ENCODE assay signal across 11 cellular contexts in genomic region chr11:10581481-10582019, GRCh38. TPM values are rescaled to one million over a fixed set of nuclear protein-coding genes. Genes with fewer than 3 reads are reported as not detected.
A peak's percentile ranks its signal among the peaks of the same experiment; 100 is the strongest.
DNase-seq lines count a peak whose midpoint lies in the region; ATAC-seq and TF ChIP-seq lines count a peak whose summit lies in the region.
"Had no signal": no experiment of that assay in that cellular context is flagged by ENCODE, and none has a peak within 500 bp of the region (broad histone marks: within the 10 kb centered on the region; RNA-seq: fewer than 3 reads in every experiment).

No MANE protein-coding gene starts in this region.

- no peaks in the 10 kb centered on the region for H3K27me3 ChIP-seq in HL-60 (ENCODE audit: insufficient read depth, poor library complexity, severe bottlenecking)

- DNase-seq in HL-60 (ENCODE audit: low read depth in 1 of 2, low spot score in 1 of 2) (peak; percentile 93 to 96), UCSD-AML1 (lab: John Stamatoyannopoulos, UW; ENCODE audit: unreplicated experiment) (peak; percentile 84), left ventricle myocardium superior (peak; percentile 49), HEK293T (ENCODE audit: extremely low spot score) (no peak), mesothelial cell of epicardium (ENCODE audit: low spot score in 2 of 2, unreplicated experiment in 2 of 2) (no peak)
- peak; percentile 5 for DNase-seq in stimulated activated naive B cell treated with anti-CD40 and anti-IgM and Interleukin-4, amounts not matched to agents 10 μg/mL and 1 μg/mL and 100 μg/mL, for 72 hours
- DNase-seq: activated effector memory CD4-positive, alpha-beta T cell treated with Interleukin-2 at 50 U/mL for 16 hours; effector memory CD4-positive, alpha-beta T cell; T-helper 2 cell had no signal

- no peaks in the 10 kb centered on the region for H3K27me3 Mint-ChIP-seq in stimulated activated naive B cell treated with anti-CD40 and anti-IgM and Interleukin-4, amounts not matched to agents 10 μg/mL and 1 μg/mL and 100 μg/mL, for 72 hours
- no peaks in the 10 kb centered on the region for H3K27me3 Mint-ChIP-seq in mesothelial cell of epicardium (ENCODE audit: low read depth)

- no peak overlapping the region for H3K4me3 Mint-ChIP-seq in stimulated activated naive B cell treated with anti-CD40 and anti-IgM and Interleukin-4, amounts not matched to agents 10 μg/mL and 1 μg/mL and 100 μg/mL, for 72 hours
- H3K4me3 Mint-ChIP-seq in mesothelial cell of epicardium, result no peak overlapping the region

- intact Hi-C loops in left ventricle myocardium superior (cut with micrococcal nuclease), result no loop called here

- no peak overlapping the region for H3K4me3 ChIP-seq in HL-60 (replicated peaks; ENCODE audit: insufficient read depth, low read length)

- H3K36me3 Mint-ChIP-seq in stimulated activated naive B cell treated with anti-CD40 and anti-IgM and Interleukin-4, amounts not matched to agents 10 μg/mL and 1 μg/mL and 100 μg/mL, for 72 hours, result no peaks in the 10 kb centered on the region
- peaks cover 3% of the 10 kb centered on the region for H3K36me3 Mint-ChIP-seq in mesothelial cell of epicardium

- H3K9me3 Mint-ChIP-seq in stimulated activated naive B cell treated with anti-CD40 and anti-IgM and Interleukin-4, amounts not matched to agents 10 μg/mL and 1 μg/mL and 100 μg/mL, for 72 hours, result no peaks in the 10 kb centered on the region
- no peaks in the 10 kb centered on the region for H3K9me3 Mint-ChIP-seq in mesothelial cell of epicardium

- TF ChIP-seq CTCF in HL-60 (IDR thresholded peaks at IDR 0.05; ENCODE audit: insufficient read depth, low read length), result no peak
- no peak for TF ChIP-seq CTCF in mesothelial cell of epicardium (IDR thresholded peaks at IDR 0.05; ENCODE audit: unreplicated experiment)

- H3K27ac ChIP-seq in HL-60 (replicated peaks), result peak overlapping the region; percentile 56

- H3K27ac Mint-ChIP-seq in stimulated activated naive B cell treated with anti-CD40 and anti-IgM and Interleukin-4, amounts not matched to agents 10 μg/mL and 1 μg/mL and 100 μg/mL, for 72 hours, result peak overlapping the region; percentile 53
- H3K27ac Mint-ChIP-seq in mesothelial cell of epicardium, result no peak overlapping the region

- peak; percentile 84 for ATAC-seq in left ventricle myocardium superior
- peak; percentile 81 to 84 for ATAC-seq in stimulated activated naive B cell treated with anti-CD40 and anti-IgM and Interleukin-4, amounts not matched to agents 10 μg/mL and 1 μg/mL and 100 μg/mL, for 72 hours (replicated peaks)
- ATAC-seq in GM18511 (IDR thresholded peaks at IDR 0.05; ENCODE audit: unreplicated experiment), result no peak
- ATAC-seq in HG02798 (IDR thresholded peaks at IDR 0.05; ENCODE audit: poor library complexity, unreplicated experiment), result no peak

- peaks cover 54 to 69% of the 10 kb centered on the region in 2 donors for H3K4me1 Mint-ChIP-seq in stimulated activated naive B cell treated with anti-CD40 and anti-IgM and Interleukin-4, amounts not matched to agents 10 μg/mL and 1 μg/mL and 100 μg/mL, for 72 hours
- no peaks in the 10 kb centered on the region for H3K4me1 Mint-ChIP-seq in mesothelial cell of epicardium

- POLR2A ChIA-PET in HEK293T (lab: Yijun Ruan, JAX), result no interaction called here

- CTCF ChIA-PET in HEK293T (lab: Yijun Ruan, JAX), result no interaction called here

TF ChIP-seq in HEK293T, 16 proteins besides CTCF, POLR2A, EP300 and RAD21:
- no peak for TF ChIP-seq HDGF (IDR thresholded peaks at IDR 0.05; ENCODE audit: borderline replicate concordance)
- TF ChIP-seq L3MBTL2 (conservative IDR thresholded peaks at IDR 0.05), result no peak
- no peak for TF ChIP-seq ZNF384 (IDR thresholded peaks at IDR 0.05)
- no peak for TF ChIP-seq TARDBP (IDR thresholded peaks at IDR 0.05)
- no peak for TF ChIP-seq FOXM1 (IDR thresholded peaks at IDR 0.05; ENCODE audit: borderline replicate concordance)
TF ChIP-seq in HEK293T: peak in this region for 0.

RNA-seq across cellular contexts. Expression of gene LYVE1, which starts 13.1 kb away (rescaled TPM):
- total RNA-seq in left ventricle myocardium superior, result 53.8 TPM
- total RNA-seq in mesothelial cell of epicardium, result 0.13 to 0.25 TPM (median 0.18 TPM) in 3 replicates

RNA-seq across cellular contexts. Expression of gene RNF141, which starts 40.6 kb away (rescaled TPM):
- total RNA-seq in left ventricle myocardium superior, result 34.1 TPM
- 24.9 to 30.3 TPM (median 26.1 TPM) in 3 replicates for total RNA-seq in mesothelial cell of epicardium

Comparison
In these comparisons a context has a peak if more than half of its experiments do, and no peak if none do; other contexts are left out.
1. DNase-seq: peak in HL-60 (2 of 2), UCSD-AML1 (single experiment), left ventricle myocardium superior (single experiment) and stimulated activated naive B cell treated with anti-CD40 and anti-IgM and Interleukin-4, amounts not matched to agents 10 μg/mL and 1 μg/mL and 100 μg/mL, for 72 hours (single experiment); none in HEK293T (single experiment) and mesothelial cell of epicardium (0 of 2).
2. ATAC-seq: peak in left ventricle myocardium superior (single experiment) and stimulated activated naive B cell treated with anti-CD40 and anti-IgM and Interleukin-4, amounts not matched to agents 10 μg/mL and 1 μg/mL and 100 μg/mL, for 72 hours (2 of 2); none in GM18511 (single experiment) and HG02798 (single experiment).
3. RNA of gene LYVE1, which starts 13.1 kb away (total RNA-seq): 53.8 TPM in left ventricle myocardium superior (single experiment); 0.13 to 0.25 TPM in mesothelial cell of epicardium; every median in the first group is over 10 times any median in the second.